ENCODE assay signal across 20 cellular contexts in genomic region chr9:93010696-93011095, GRCh38. TPM values are rescaled to one million over a fixed set of nuclear protein-coding genes. Genes with fewer than 3 reads are reported as not detected.
A peak's percentile ranks its signal among the peaks of the same experiment; 100 is the strongest.
DNase-seq lines count a peak whose midpoint lies in the region; ATAC-seq and TF ChIP-seq lines count a peak whose summit lies in the region.
"Had no signal": no experiment of that assay in that cellular context is flagged by ENCODE, and none has a peak within 500 bp of the region (broad histone marks: within the 10 kb centered on the region; RNA-seq: fewer than 3 reads in every experiment).

No MANE protein-coding gene starts in this region.

- no peaks in the 10 kb centered on the region for H3K27me3 Mint-ChIP-seq in activated T-cell treated with anti-CD3 and anti-CD28 coated beads, Interleukin-2, amount 50 U/mL, for 24 hours
- peaks cover 10% of the 10 kb centered on the region for H3K27me3 Mint-ChIP-seq in GM23338 (ENCODE audit: insufficient read depth, low read depth, poor library complexity)
- peaks cover 8% of the 10 kb centered on the region for H3K27me3 Mint-ChIP-seq in osteocyte (ENCODE audit: unreplicated experiment)

- H3K4me1 ChIP-seq in GM23338 (ENCODE audit: insufficient read depth) = no peaks in the 10 kb centered on the region; the same call in 1 of the 2 replicates
- H3K4me1 ChIP-seq: HAP-1, prostate gland, tibial nerve had no signal

- ATAC-seq in GM23338 = peak; percentile 47
- ATAC-seq: natural killer cell had no signal

- H3K9me3 Mint-ChIP-seq in activated T-cell treated with anti-CD3 and anti-CD28 coated beads, Interleukin-2, amount 50 U/mL, for 24 hours = no peaks in the 10 kb centered on the region
- H3K9me3 Mint-ChIP-seq in GM23338 = no peaks in the 10 kb centered on the region
- H3K9me3 Mint-ChIP-seq in osteocyte (ENCODE audit: unreplicated experiment) = no peaks in the 10 kb centered on the region
- H3K9me3 Mint-ChIP-seq: natural killer cell had no signal

- no peak overlapping the region for H3K27ac ChIP-seq in GM23338 (ENCODE audit: low read depth)
- H3K27ac ChIP-seq: HL-60, prostate gland, tibial nerve, VCaP had no signal

- TF ChIP-seq CTCF in GM23338 (conservative IDR thresholded peaks at IDR 0.05; ENCODE audit: low read depth in 2 of 2) = peak in 1 of 2 experiments; percentile 50; a peak in 2 of 4 replicates
- TF ChIP-seq CTCF in choroid plexus epithelial cell (conservative IDR thresholded peaks at IDR 0.05; ENCODE audit: low read depth, low read length) = peak; percentile 12
- no peak for TF ChIP-seq CTCF in osteocyte (IDR thresholded peaks at IDR 0.05)
- TF ChIP-seq CTCF in GM13977 (IDR thresholded peaks at IDR 0.05; ENCODE audit: extremely low read depth, insufficient read depth, missing control alignments) = no peak

- H2AFZ ChIP-seq in GM23338 = no peak overlapping the region

- H3K4me1 Mint-ChIP-seq in activated T-cell treated with anti-CD3 and anti-CD28 coated beads, Interleukin-2, amount 50 U/mL, for 24 hours (ENCODE audit: low read depth) = peaks cover 14% of the 10 kb centered on the region
- peaks cover 13% of the 10 kb centered on the region; the same call in 2 of the 3 replicates for H3K4me1 Mint-ChIP-seq in GM23338
- H3K4me1 Mint-ChIP-seq in osteocyte (ENCODE audit: unreplicated experiment) = no peaks in the 10 kb centered on the region

- H3K4me3 ChIP-seq in GM23338 = no peak overlapping the region
- H3K4me3 ChIP-seq in choroid plexus epithelial cell (ENCODE audit: low read depth, low read length) = no peak overlapping the region
- H3K4me3 ChIP-seq: HAP-1, prostate gland, tibial nerve had no signal

- no peak for DNase-seq in activated T-cell treated with anti-CD3 and anti-CD28 coated beads, Interleukin-2, amount 50 U/mL, for 24 hours
- no peak for DNase-seq in activated T-cell treated with anti-CD3 and anti-CD28 coated beads, Interleukin-2, amount 50 U/mL, for 1 hour
- DNase-seq in GM23338 (ENCODE audit: low spot score) (no peak), choroid plexus epithelial cell (ENCODE audit: low read depth) (no peak), osteocyte (ENCODE audit: extremely low spot score, unreplicated experiment) (peak; percentile 72), GM13977 (ENCODE audit: low spot score) (no peak), posterior vena cava (ENCODE audit: low spot score) (no peak), SW480 (ENCODE audit: low spot score) (no peak)
- DNase-seq: ACHN, hippocampal formation, mesenchymal stem cell, natural killer cell, NCI-H1694 treated with DMSO at 0.1 percent for 48 hours, NCI-H345 had no signal

- in situ Hi-C loops in GM13977 (cut with MboI; ENCODE audit: low pct_unique_long_range_greater_than_20kb, low sequenced_read_pairs, unreplicated experiment) = no loop called here

- H3K9me2 ChIP-seq in GM23338 (ENCODE audit: insufficient read depth) = no peaks in the 10 kb centered on the region

- H3K4me3 Mint-ChIP-seq in activated T-cell treated with anti-CD3 and anti-CD28 coated beads, Interleukin-2, amount 50 U/mL, for 24 hours = no peak overlapping the region
- H3K4me3 Mint-ChIP-seq in GM23338 = no peak overlapping the region
- no peak overlapping the region for H3K4me3 Mint-ChIP-seq in osteocyte (ENCODE audit: unreplicated experiment)
- H3K4me3 Mint-ChIP-seq: natural killer cell had no signal

- peak overlapping the region; percentile 57 for H3K27ac Mint-ChIP-seq in activated T-cell treated with anti-CD3 and anti-CD28 coated beads, Interleukin-2, amount 50 U/mL, for 24 hours
- H3K27ac Mint-ChIP-seq in GM23338 (no peak overlapping the region), osteocyte (ENCODE audit: unreplicated experiment) (no peak overlapping the region)
- H3K27ac Mint-ChIP-seq: natural killer cell had no signal

- peaks cover 79% of the 10 kb centered on the region for H3K36me3 Mint-ChIP-seq in activated T-cell treated with anti-CD3 and anti-CD28 coated beads, Interleukin-2, amount 50 U/mL, for 24 hours (ENCODE audit: low read depth)
- H3K36me3 Mint-ChIP-seq in GM23338 (ENCODE audit: low read depth) (no peaks in the 10 kb centered on the region), osteocyte (ENCODE audit: unreplicated experiment) (no peaks in the 10 kb centered on the region)

- no peaks in the 10 kb centered on the region for H3K36me3 ChIP-seq in GM23338 (ENCODE audit: insufficient read depth)
- H3K36me3 ChIP-seq: HAP-1, prostate gland, tibial nerve had no signal

- H3F3A ChIP-seq in GM23338 (replicated peaks; ENCODE audit: low read depth) = no peaks in the 10 kb centered on the region

- no peaks in the 10 kb centered on the region for H4K20me1 ChIP-seq in GM23338 (replicated peaks; ENCODE audit: insufficient read depth)

- no peaks in the 10 kb centered on the region for H3K79me2 ChIP-seq in GM23338 (replicated peaks; ENCODE audit: insufficient read depth)

- H3K4me2 ChIP-seq in GM23338 = no peak overlapping the region

- H3K27me3 ChIP-seq in GM23338 (ENCODE audit: insufficient read depth) = no peaks in the 10 kb centered on the region
- H3K27me3 ChIP-seq: tibial nerve had no signal

- intact Hi-C loops in posterior vena cava (cut with DNase I) = no loop called here

TF ChIP-seq in GM23338, 12 proteins besides CTCF, POLR2A, EP300 and RAD21:
- TF ChIP-seq ETS1 (IDR thresholded peaks at IDR 0.05) (no peak), EZH2 (IDR thresholded peaks at IDR 0.05; ENCODE audit: low read depth, unreplicated experiment) (no peak), ZNF114 (CRISPR knock-in tag; IDR thresholded peaks at IDR 0.05) (no peak), JUNB (IDR thresholded peaks at IDR 0.05; ENCODE audit: unreplicated experiment) (no peak)

RNA-seq across cellular contexts. Expression of gene SUSD3, which starts 47.8 kb away (rescaled TPM):
- 13.5 and 20.1 TPM in 2 replicates for total RNA-seq in GM23338 (2014; rRNA removed; shearing (Covaris generic))
- 6.9 and 8.3 TPM in 2 replicates for polyA plus RNA-seq in GM23338 (2016; fragmentation: Nextera tagmentation; extraction: Ambion mirVana)
- total RNA-seq in osteocyte = not detected in 2 replicates
- total RNA-seq in posterior vena cava = 1 to 10 TPM; 1.4 to 5.2 TPM
- total RNA-seq: endothelial cell of umbilical vein had no signal
- polyA plus RNA-seq: endothelial cell of umbilical vein had no signal
